In the genomic region with DNA sequence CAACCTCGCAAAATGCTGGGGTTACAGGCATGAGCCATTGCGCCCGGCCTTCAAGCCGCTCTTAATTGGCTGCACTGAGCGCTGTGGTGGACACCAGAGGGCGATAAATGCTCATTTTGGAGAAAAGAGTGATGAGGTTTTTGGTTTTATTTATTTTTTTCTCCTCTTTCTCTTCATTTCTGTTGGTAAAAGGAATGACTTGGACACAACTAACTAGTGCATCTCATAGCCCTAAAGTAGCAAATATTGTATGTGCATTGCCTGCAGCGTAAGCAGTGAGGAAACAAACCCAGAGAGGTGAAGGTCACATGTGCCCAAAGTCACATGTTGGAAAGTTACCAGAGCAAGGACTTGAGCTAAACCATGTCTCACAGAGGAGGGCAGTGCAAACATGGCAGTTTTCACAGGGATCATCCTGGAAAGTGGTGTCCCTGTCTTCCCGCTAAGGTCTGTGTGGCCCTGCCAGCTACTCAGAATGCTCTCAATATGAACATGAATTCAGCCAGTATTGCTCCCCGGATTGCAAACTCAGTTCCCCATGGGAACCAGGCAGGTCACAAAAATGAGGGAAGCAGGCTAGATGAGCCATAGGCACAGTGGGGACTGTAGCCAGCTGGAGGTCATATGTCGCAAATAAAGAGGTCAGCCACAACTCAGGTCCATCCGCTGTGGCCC, we compare ENCODE assay signal across 1 cellular context.
A peak's percentile ranks its signal among the peaks of the same experiment; 100 is the strongest.
TF ChIP-seq lines count a peak whose summit lies in the region.

No MANE protein-coding gene starts in this region.

TF ChIP-seq in K562, 482 proteins besides CTCF, POLR2A, EP300 and RAD21 (continued from another document and continues in another):
- TF ChIP-seq, protein P1, sequence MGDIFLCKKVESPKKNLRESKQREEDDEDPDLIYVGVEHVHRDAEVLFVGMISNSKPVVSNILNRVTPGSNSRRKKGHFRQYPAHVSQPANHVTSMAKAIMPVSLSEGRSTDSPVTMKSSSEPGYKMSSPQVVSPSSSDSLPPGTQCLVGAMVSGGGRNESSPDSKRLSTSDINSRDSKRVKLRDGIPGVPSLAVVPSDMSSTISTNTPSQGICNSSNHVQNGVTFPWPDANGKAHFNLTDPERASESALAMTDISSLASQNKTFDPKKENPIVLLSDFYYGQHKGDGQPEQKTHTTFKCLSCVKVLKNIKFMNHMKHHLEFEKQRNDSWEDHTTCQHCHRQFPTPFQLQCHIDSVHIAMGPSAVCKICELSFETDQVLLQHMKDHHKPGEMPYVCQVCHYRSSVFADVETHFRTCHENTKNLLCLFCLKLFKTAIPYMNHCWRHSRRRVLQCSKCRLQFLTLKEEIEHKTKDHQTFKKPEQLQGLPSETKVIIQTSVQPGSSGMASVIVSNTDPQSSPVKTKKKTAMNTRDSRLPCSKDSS (IDR thresholded peaks at IDR 0.05; ENCODE audit: low read depth, partially characterized antibody), result no peak
- TF ChIP-seq FIP1L1 (IDR thresholded peaks at IDR 0.05; ENCODE audit: low read depth, low read length, poor library complexity, severe bottlenecking), result no peak
- no peak for TF ChIP-seq ZKSCAN8 (CRISPR knock-in tag; IDR thresholded peaks at IDR 0.05)
- TF ChIP-seq SNIP1 (IDR thresholded peaks at IDR 0.05; ENCODE audit: low read depth), result no peak
- no peak for TF ChIP-seq HNRNPLL (IDR thresholded peaks at IDR 0.05; ENCODE audit: low read depth, low read length, poor library complexity, severe bottlenecking)
- no peak for TF ChIP-seq HDAC3 (IDR thresholded peaks at IDR 0.05; ENCODE audit: borderline replicate concordance, partially characterized antibody)
- no peak for TF ChIP-seq ZNF184 (CRISPR knock-in tag; IDR thresholded peaks at IDR 0.05)
- no peak for TF ChIP-seq SRSF3 (IDR thresholded peaks at IDR 0.05; ENCODE audit: insufficient read depth, low read length)
- no peak for TF ChIP-seq ZSCAN29 (IDR thresholded peaks at IDR 0.05)
- no peak for TF ChIP-seq RBBP5 (IDR thresholded peaks at IDR 0.05; ENCODE audit: borderline replicate concordance, insufficient read depth, low read length, poor library complexity, severe bottlenecking)
- no peak for TF ChIP-seq POLR2H (tag; IDR thresholded peaks at IDR 0.05; ENCODE audit: low read depth)
- TF ChIP-seq KDM5B (IDR thresholded peaks at IDR 0.05; ENCODE audit: insufficient replicate concordance, low read depth, low read length), result no peak
- TF ChIP-seq, protein P2, sequence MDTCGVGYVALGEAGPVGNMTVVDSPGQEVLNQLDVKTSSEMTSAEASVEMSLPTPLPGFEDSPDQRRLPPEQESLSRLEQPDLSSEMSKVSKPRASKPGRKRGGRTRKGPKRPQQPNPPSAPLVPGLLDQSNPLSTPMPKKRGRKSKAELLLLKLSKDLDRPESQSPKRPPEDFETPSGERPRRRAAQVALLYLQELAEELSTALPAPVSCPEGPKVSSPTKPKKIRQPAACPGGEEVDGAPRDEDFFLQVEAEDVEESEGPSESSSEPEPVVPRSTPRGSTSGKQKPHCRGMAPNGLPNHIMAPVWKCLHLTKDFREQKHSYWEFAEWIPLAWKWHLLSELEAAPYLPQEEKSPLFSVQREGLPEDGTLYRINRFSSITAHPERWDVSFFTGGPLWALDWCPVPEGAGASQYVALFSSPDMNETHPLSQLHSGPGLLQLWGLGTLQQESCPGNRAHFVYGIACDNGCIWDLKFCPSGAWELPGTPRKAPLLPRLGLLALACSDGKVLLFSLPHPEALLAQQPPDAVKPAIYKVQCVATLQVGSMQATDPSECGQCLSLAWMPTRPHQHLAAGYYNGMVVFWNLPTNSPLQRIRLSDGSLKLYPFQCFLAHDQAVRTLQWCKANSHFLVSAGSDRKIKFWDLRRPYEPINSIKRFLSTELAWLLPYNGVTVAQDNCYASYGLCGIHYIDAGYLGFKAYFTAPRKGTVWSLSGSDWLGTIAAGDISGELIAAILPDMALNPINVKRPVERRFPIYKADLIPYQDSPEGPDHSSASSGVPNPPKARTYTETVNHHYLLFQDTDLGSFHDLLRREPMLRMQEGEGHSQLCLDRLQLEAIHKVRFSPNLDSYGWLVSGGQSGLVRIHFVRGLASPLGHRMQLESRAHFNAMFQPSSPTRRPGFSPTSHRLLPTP (IDR thresholded peaks at IDR 0.05; ENCODE audit: borderline replicate concordance, extremely low read depth, insufficient read length), result no peak
- TF ChIP-seq ZBED1 (IDR thresholded peaks at IDR 0.05), result no peak
- no peak for TF ChIP-seq JUNB (CRISPR knock-in tag; conservative IDR thresholded peaks at IDR 0.05)
- no peak for TF ChIP-seq HDAC6 (IDR thresholded peaks at IDR 0.05; ENCODE audit: low read depth, low read length)
- TF ChIP-seq ZNF165 (CRISPR knock-in tag; IDR thresholded peaks at IDR 0.05; ENCODE audit: borderline replicate concordance), result no peak
- TF ChIP-seq, protein P3, sequence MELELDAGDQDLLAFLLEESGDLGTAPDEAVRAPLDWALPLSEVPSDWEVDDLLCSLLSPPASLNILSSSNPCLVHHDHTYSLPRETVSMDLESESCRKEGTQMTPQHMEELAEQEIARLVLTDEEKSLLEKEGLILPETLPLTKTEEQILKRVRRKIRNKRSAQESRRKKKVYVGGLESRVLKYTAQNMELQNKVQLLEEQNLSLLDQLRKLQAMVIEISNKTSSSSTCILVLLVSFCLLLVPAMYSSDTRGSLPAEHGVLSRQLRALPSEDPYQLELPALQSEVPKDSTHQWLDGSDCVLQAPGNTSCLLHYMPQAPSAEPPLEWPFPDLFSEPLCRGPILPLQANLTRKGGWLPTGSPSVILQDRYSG (tag; conservative IDR thresholded peaks at IDR 0.05; ENCODE audit: low read depth), result 0 out of 2 replicates have a peak, but pooled peaks have one; percentile 47
- TF ChIP-seq NONO (IDR thresholded peaks at IDR 0.05; ENCODE audit: low read depth in 2 of 2, low read length in 1 of 2), result no peak
- TF ChIP-seq ZNF699 (CRISPR knock-in tag; IDR thresholded peaks at IDR 0.05; ENCODE audit: insufficient replicate concordance), result no peak
- TF ChIP-seq IRF2 (CRISPR knock-in tag; IDR thresholded peaks at IDR 0.05), result no peak
- no peak for TF ChIP-seq SMARCC2 (IDR thresholded peaks at IDR 0.05; ENCODE audit: low read depth)
- TF ChIP-seq ZNF551 (CRISPR knock-in tag; IDR thresholded peaks at IDR 0.05), result no peak
- peak; percentile 21; the same call in 1 of the 2 replicates for TF ChIP-seq CXXC5 (CRISPR knock-in tag; IDR thresholded peaks at IDR 0.05)
- TF ChIP-seq KLF6 (CRISPR knock-in tag; IDR thresholded peaks at IDR 0.05; ENCODE audit: borderline replicate concordance), result no peak
- TF ChIP-seq, protein P4, sequence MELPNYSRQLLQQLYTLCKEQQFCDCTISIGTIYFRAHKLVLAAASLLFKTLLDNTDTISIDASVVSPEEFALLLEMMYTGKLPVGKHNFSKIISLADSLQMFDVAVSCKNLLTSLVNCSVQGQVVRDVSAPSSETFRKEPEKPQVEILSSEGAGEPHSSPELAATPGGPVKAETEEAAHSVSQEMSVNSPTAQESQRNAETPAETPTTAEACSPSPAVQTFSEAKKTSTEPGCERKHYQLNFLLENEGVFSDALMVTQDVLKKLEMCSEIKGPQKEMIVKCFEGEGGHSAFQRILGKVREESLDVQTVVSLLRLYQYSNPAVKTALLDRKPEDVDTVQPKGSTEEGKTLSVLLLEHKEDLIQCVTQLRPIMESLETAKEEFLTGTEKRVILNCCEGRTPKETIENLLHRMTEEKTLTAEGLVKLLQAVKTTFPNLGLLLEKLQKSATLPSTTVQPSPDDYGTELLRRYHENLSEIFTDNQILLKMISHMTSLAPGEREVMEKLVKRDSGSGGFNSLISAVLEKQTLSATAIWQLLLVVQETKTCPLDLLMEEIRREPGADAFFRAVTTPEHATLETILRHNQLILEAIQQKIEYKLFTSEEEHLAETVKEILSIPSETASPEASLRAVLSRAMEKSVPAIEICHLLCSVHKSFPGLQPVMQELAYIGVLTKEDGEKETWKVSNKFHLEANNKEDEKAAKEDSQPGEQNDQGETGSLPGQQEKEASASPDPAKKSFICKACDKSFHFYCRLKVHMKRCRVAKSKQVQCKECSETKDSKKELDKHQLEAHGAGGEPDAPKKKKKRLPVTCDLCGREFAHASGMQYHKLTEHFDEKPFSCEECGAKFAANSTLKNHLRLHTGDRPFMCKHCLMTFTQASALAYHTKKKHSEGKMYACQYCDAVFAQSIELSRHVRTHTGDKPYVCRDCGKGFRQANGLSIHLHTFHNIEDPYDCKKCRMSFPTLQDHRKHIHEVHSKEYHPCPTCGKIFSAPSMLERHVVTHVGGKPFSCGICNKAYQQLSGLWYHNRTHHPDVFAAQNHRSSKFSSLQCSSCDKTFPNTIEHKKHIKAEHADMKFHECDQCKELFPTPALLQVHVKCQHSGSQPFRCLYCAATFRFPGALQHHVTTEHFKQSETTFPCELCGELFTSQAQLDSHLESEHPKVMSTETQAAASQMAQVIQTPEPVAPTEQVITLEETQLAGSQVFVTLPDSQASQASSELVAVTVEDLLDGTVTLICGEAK (IDR thresholded peaks at IDR 0.05), result no peak
- TF ChIP-seq, protein P4 (CRISPR knock-in tag; IDR thresholded peaks at IDR 0.05), result no peak
- no peak for TF ChIP-seq SMARCA5 (IDR thresholded peaks at IDR 0.05)
- no peak for TF ChIP-seq BMI1 (IDR thresholded peaks at IDR 0.05; ENCODE audit: low read length)
- no peak for TF ChIP-seq STAT5B (CRISPR knock-in tag; IDR thresholded peaks at IDR 0.05)
- TF ChIP-seq, protein P5, sequence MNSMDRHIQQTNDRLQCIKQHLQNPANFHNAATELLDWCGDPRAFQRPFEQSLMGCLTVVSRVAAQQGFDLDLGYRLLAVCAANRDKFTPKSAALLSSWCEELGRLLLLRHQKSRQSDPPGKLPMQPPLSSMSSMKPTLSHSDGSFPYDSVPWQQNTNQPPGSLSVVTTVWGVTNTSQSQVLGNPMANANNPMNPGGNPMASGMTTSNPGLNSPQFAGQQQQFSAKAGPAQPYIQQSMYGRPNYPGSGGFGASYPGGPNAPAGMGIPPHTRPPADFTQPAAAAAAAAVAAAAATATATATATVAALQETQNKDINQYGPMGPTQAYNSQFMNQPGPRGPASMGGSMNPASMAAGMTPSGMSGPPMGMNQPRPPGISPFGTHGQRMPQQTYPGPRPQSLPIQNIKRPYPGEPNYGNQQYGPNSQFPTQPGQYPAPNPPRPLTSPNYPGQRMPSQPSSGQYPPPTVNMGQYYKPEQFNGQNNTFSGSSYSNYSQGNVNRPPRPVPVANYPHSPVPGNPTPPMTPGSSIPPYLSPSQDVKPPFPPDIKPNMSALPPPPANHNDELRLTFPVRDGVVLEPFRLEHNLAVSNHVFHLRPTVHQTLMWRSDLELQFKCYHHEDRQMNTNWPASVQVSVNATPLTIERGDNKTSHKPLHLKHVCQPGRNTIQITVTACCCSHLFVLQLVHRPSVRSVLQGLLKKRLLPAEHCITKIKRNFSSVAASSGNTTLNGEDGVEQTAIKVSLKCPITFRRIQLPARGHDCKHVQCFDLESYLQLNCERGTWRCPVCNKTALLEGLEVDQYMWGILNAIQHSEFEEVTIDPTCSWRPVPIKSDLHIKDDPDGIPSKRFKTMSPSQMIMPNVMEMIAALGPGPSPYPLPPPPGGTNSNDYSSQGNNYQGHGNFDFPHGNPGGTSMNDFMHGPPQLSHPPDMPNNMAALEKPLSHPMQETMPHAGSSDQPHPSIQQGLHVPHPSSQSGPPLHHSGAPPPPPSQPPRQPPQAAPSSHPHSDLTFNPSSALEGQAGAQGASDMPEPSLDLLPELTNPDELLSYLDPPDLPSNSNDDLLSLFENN (IDR thresholded peaks at IDR 0.05; ENCODE audit: low read depth in 2 of 2, low read length in 2 of 2), result no peak
- TF ChIP-seq, protein P6, sequence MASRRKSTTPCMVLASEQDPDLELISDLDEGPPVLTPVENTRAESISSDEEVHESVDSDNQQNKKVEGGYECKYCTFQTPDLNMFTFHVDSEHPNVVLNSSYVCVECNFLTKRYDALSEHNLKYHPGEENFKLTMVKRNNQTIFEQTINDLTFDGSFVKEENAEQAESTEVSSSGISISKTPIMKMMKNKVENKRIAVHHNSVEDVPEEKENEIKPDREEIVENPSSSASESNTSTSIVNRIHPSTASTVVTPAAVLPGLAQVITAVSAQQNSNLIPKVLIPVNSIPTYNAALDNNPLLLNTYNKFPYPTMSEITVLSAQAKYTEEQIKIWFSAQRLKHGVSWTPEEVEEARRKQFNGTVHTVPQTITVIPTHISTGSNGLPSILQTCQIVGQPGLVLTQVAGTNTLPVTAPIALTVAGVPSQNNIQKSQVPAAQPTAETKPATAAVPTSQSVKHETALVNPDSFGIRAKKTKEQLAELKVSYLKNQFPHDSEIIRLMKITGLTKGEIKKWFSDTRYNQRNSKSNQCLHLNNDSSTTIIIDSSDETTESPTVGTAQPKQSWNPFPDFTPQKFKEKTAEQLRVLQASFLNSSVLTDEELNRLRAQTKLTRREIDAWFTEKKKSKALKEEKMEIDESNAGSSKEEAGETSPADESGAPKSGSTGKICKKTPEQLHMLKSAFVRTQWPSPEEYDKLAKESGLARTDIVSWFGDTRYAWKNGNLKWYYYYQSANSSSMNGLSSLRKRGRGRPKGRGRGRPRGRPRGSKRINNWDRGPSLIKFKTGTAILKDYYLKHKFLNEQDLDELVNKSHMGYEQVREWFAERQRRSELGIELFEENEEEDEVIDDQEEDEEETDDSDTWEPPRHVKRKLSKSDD (conservative IDR thresholded peaks at IDR 0.05; ENCODE audit: low read length), result no peak
